8 cellular contexts compared by ENCODE assay signal in the genomic region with DNA sequence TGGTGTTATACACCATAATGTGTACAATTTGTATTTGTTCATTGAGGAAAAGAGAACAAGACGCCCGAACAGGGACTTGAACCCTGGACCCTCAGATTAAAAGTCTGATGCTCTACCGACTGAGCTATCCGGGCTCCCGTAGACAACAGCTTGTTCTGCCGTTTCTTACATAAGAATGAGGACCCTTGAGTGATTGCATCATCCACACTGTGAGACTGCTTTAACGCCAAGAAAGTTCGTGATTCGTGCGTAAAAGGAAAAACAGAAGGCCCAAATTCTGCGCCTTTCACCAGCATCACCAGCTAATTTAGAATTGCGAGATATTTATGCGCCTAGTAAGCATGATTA. TPM values are rescaled to one million over a fixed set of nuclear protein-coding genes. Genes with fewer than 3 reads are reported as not detected.
DNase-seq lines count a peak whose midpoint lies in the region; ATAC-seq lines count a peak whose summit lies in the region.

No MANE protein-coding gene starts in this region.

- ATAC-seq in GM21447 (IDR thresholded peaks at IDR 0.05; ENCODE audit: unreplicated experiment) = peak; percentile 52

- no peaks in the 10 kb centered on the region for H3K9me3 ChIP-seq in HUES48 (ENCODE audit: control insufficient read depth, insufficient read depth, low read length)
- H3K9me3 ChIP-seq in NT2/D1 (ENCODE audit: insufficient read depth, low read length) = no peaks in the 10 kb centered on the region

- H3K36me3 ChIP-seq in HUES48 (ENCODE audit: control insufficient read depth, insufficient read depth, low read length) (no peaks in the 10 kb centered on the region), NT2/D1 (ENCODE audit: insufficient read depth, insufficient read length, low read length) (no peaks in the 10 kb centered on the region)

- peak overlapping the region; percentile 97 for H3K27ac ChIP-seq in HUES48 (ENCODE audit: low read depth, low read length)

- H3K4me1 ChIP-seq in HUES48 (ENCODE audit: control insufficient read depth, insufficient read depth, low read length) (peaks cover 4% of the 10 kb centered on the region; the same call in 1 of the 2 replicates), NT2/D1 (ENCODE audit: insufficient read depth, insufficient read length) (no peaks in the 10 kb centered on the region)

- H3K27me3 ChIP-seq in HUES48 (ENCODE audit: control insufficient read depth, insufficient read depth, low read length) (no peaks in the 10 kb centered on the region), NT2/D1 (ENCODE audit: insufficient read depth, insufficient read length) (no peaks in the 10 kb centered on the region)

- peak overlapping the region; percentile 93 for H3K9ac ChIP-seq in HUES48 (ENCODE audit: low read depth, low read length)
- H3K9ac ChIP-seq in NT2/D1 (ENCODE audit: insufficient read length, low read depth) = peak overlapping the region; percentile 59

- H3K4me3 ChIP-seq in HUES48 (ENCODE audit: low read depth, low read length) (peak overlapping the region; percentile 94), NT2/D1 (ENCODE audit: insufficient read length, low read depth) (peak overlapping the region; percentile 58)

- DNase-seq in COLO829 (ENCODE audit: low spot score) (peak; percentile 73), NT2/D1 (ENCODE audit: low read depth, low spot score) (peak; percentile 92), epidermal melanocyte (ENCODE audit: insufficient read length, low spot score) (peak; percentile 29), mucosa of gallbladder (ENCODE audit: low spot score) (peak; percentile 94)
- peak; percentile 84 for DNase-seq in activated CD8-positive, alpha-beta memory T cell treated with anti-CD3 and anti-CD28 coated beads, Interleukin-2, amount 50 U/mL, for 24 hours (ENCODE audit: extremely low read depth)
- DNase-seq in stimulated activated CD8-positive, alpha-beta memory T cell treated with anti-CD3 and anti-CD28 coated beads, Interleukin-4, amount 100 ng/mL, for 1 hour (ENCODE audit: low read depth in 2 of 2, low spot score in 1 of 2) = peak; percentile 70 to 83

RNA-seq across cellular contexts. Expression of a gene that starts 9.3 kb away (rescaled TPM):
- 64.5 TPM for total RNA-seq in mucosa of gallbladder

RNA-seq across cellular contexts. Expression of a gene that starts 12.3 kb away (rescaled TPM):
- total RNA-seq in mucosa of gallbladder = 64.6 TPM

Comparison
In these comparisons a context has a peak if more than half of its experiments do, and no peak if none do; other contexts are left out.
1. Peak in every context shown above with its lines: DNase-seq, ATAC-seq, H3K4me3 ChIP-seq and H3K27ac ChIP-seq.
2. DNase-seq: peak in every context shown above with its lines; median percentile 94 in mucosa of gallbladder; 92 in NT2/D1; 84 in activated CD8-positive, alpha-beta memory T cell treated with anti-CD3 and anti-CD28 coated beads, Interleukin-2, amount 50 U/mL, for 24 hours; 76 in stimulated activated CD8-positive, alpha-beta memory T cell treated with anti-CD3 and anti-CD28 coated beads, Interleukin-4, amount 100 ng/mL, for 1 hour; 73 in COLO829; 29 in epidermal melanocyte.